2 cellular contexts compared by ENCODE assay signal in the genomic region with DNA sequence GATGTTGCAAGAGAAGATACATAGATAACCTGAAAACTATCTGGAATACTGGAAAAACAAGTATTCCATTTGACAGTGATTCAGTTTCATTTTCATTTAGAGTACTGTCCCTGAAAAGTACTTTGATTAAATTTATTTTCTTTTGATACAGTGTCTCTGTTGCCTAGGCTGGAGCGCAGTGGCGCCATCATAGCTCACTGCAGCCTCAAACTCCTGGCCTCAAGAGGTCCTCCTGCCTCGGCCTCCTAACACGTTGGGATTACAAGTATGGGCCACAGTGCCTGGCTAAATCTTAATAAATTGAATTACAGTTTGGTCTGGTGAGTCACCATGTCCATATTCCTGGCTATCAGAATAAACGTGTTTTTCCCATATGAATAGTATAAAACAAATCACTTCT.
TF ChIP-seq lines count a peak whose summit lies in the region.

No MANE protein-coding gene starts in this region.

TF ChIP-seq in HCT116, 20 proteins besides CTCF, POLR2A, EP300 and RAD21:
- TF ChIP-seq CBX3 (IDR thresholded peaks at IDR 0.05; ENCODE audit: low read depth): no peak
- no peak for TF ChIP-seq POLR2AphosphoS5 (IDR thresholded peaks at IDR 0.05; ENCODE audit: low read depth, low read length)
- no peak for TF ChIP-seq ELF1 (IDR thresholded peaks at IDR 0.05; ENCODE audit: borderline replicate concordance, low read depth)
TF ChIP-seq in HCT116: peak in this region for 0.

TF ChIP-seq in GM12878, 131 proteins besides CTCF, POLR2A, EP300 and RAD21:
- TF ChIP-seq SUPT20H (IDR thresholded peaks at IDR 0.05; ENCODE audit: borderline replicate concordance, control insufficient read depth, low read depth, low read length): no peak
- TF ChIP-seq, protein P1, sequence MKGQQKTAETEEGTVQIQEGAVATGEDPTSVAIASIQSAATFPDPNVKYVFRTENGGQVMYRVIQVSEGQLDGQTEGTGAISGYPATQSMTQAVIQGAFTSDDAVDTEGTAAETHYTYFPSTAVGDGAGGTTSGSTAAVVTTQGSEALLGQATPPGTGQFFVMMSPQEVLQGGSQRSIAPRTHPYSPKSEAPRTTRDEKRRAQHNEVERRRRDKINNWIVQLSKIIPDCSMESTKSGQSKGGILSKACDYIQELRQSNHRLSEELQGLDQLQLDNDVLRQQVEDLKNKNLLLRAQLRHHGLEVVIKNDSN (IDR thresholded peaks at IDR 0.05; ENCODE audit: borderline replicate concordance, extremely low read length, insufficient read depth, low read depth, low read length): no peak
- TF ChIP-seq ZZZ3 (IDR thresholded peaks at IDR 0.05; ENCODE audit: control insufficient read depth, insufficient read length, low read depth): no peak
- no peak for TF ChIP-seq BACH1 (IDR thresholded peaks at IDR 0.05; ENCODE audit: borderline replicate concordance)
- no peak for TF ChIP-seq YBX1 (IDR thresholded peaks at IDR 0.05)
- no peak for TF ChIP-seq NR2F1 (conservative IDR thresholded peaks at IDR 0.05)
- no peak for TF ChIP-seq KDM1A (IDR thresholded peaks at IDR 0.05; ENCODE audit: borderline replicate concordance)
- no peak for TF ChIP-seq GABPA (IDR thresholded peaks at IDR 0.05; ENCODE audit: low read depth)
- TF ChIP-seq MYC (IDR thresholded peaks at IDR 0.05; ENCODE audit: insufficient read depth, insufficient read length, insufficient replicate concordance, low read length, severe bottlenecking): no peak
- TF ChIP-seq, protein P2, sequence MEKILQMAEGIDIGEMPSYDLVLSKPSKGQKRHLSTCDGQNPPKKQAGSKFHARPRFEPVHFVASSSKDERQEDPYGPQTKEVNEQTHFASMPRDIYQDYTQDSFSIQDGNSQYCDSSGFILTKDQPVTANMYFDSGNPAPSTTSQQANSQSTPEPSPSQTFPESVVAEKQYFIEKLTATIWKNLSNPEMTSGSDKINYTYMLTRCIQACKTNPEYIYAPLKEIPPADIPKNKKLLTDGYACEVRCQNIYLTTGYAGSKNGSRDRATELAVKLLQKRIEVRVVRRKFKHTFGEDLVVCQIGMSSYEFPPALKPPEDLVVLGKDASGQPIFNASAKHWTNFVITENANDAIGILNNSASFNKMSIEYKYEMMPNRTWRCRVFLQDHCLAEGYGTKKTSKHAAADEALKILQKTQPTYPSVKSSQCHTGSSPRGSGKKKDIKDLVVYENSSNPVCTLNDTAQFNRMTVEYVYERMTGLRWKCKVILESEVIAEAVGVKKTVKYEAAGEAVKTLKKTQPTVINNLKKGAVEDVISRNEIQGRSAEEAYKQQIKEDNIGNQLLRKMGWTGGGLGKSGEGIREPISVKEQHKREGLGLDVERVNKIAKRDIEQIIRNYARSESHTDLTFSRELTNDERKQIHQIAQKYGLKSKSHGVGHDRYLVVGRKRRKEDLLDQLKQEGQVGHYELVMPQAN (conservative IDR thresholded peaks at IDR 0.05): no peak
- TF ChIP-seq, protein P3, sequence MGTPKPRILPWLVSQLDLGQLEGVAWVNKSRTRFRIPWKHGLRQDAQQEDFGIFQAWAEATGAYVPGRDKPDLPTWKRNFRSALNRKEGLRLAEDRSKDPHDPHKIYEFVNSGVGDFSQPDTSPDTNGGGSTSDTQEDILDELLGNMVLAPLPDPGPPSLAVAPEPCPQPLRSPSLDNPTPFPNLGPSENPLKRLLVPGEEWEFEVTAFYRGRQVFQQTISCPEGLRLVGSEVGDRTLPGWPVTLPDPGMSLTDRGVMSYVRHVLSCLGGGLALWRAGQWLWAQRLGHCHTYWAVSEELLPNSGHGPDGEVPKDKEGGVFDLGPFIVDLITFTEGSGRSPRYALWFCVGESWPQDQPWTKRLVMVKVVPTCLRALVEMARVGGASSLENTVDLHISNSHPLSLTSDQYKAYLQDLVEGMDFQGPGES (IDR thresholded peaks at IDR 0.05): no peak
